11 cellular contexts compared by ENCODE assay signal in genomic region chr6:24908555-24908954, GRCh38.
DNase-seq lines count a peak whose midpoint lies in the region; ATAC-seq and TF ChIP-seq lines count a peak whose summit lies in the region.
"Had no signal": no experiment of that assay in that cellular context is flagged by ENCODE, and none has a peak within 500 bp of the region (broad histone marks: within the 10 kb centered on the region; RNA-seq: fewer than 3 reads in every experiment).

No MANE protein-coding gene starts in this region.

- H3K4me1 ChIP-seq in DOHH2 (ENCODE audit: control insufficient read depth, low read length) = peaks cover 87% of the 10 kb centered on the region

- no peak for ATAC-seq in HG03139 (IDR thresholded peaks at IDR 0.05; ENCODE audit: unreplicated experiment)
- ATAC-seq in GM19023 (IDR thresholded peaks at IDR 0.05; ENCODE audit: unreplicated experiment) = no peak

- H3K27ac ChIP-seq in DOHH2 (ENCODE audit: low read depth, low read length) (peak overlapping the region; percentile 90), cingulate gyrus (ENCODE audit: low read depth, low read length) (peak overlapping the region; percentile 42)

- peaks cover 20% of the 10 kb centered on the region for H3F3A ChIP-seq in DOHH2 (ENCODE audit: control insufficient read depth, insufficient read depth)

- no peaks in the 10 kb centered on the region for H3K9me3 ChIP-seq in DOHH2 (ENCODE audit: control insufficient read depth, insufficient read depth, low read length)

- no peaks in the 10 kb centered on the region for H3K9me2 ChIP-seq in DOHH2 (replicated peaks; ENCODE audit: control insufficient read depth, low read length)

- DNase-seq in LNCaP clone FGC (ENCODE audit: low read depth) = no peak
- DNase-seq in retina = peak; percentile 36
- no peak for DNase-seq in KBM-7
- no peak for DNase-seq in OCI-M2 (lab: John Stamatoyannopoulos, UW; ENCODE audit: unreplicated experiment)
- DNase-seq: GF-D8, NCI-H2081, posterior cingulate gyrus had no signal

- peak overlapping the region; percentile 95 for H3K4me2 ChIP-seq in DOHH2 (ENCODE audit: low read length)

- no peaks in the 10 kb centered on the region for H3K27me3 ChIP-seq in DOHH2 (ENCODE audit: control insufficient read depth, low read length)

- H3K4me3 ChIP-seq in DOHH2 (ENCODE audit: low read length) (peak overlapping the region; percentile 86), LNCaP clone FGC (ENCODE audit: low read depth, low read length) (peak overlapping the region; percentile 71)

- in situ Hi-C loops in KBM-7 (cut with MboI; ENCODE audit: low pct_unique_long_range_greater_than_20kb, low sequenced_read_pairs) = no loop called here

- H4K20me1 ChIP-seq in DOHH2 (ENCODE audit: control insufficient read depth, insufficient read depth, low read depth, low read length) = no peaks in the 10 kb centered on the region

- no peak for TF ChIP-seq CTCF in DOHH2 (IDR thresholded peaks at IDR 0.05; ENCODE audit: low read depth, low read length, poor library complexity, severe bottlenecking)
- TF ChIP-seq CTCF in LNCaP clone FGC (IDR thresholded peaks at IDR 0.05; ENCODE audit: control insufficient read depth, extremely low read depth, insufficient read depth) = no peak

- H3K36me3 ChIP-seq in DOHH2 (ENCODE audit: control insufficient read depth, low read length) = peaks cover 89% of the 10 kb centered on the region

- peaks cover 100% of the 10 kb centered on the region for H3K79me2 ChIP-seq in DOHH2 (ENCODE audit: control insufficient read depth, low read length)
